Comparison of ENCODE assay signal across 8 cellular contexts in genomic region chr7:128387663-128388485, GRCh38. TPM values are rescaled to one million over a fixed set of nuclear protein-coding genes. Genes with fewer than 3 reads are reported as not detected.
DNase-seq lines count a peak whose midpoint lies in the region; ATAC-seq, FAIRE-seq and TF ChIP-seq lines count a peak whose summit lies in the region.

No MANE protein-coding gene starts in this region.

- no peak overlapping the region for H3K4me3 Mint-ChIP-seq in naive thymus-derived CD4-positive, alpha-beta T cell
- no peak overlapping the region for H3K4me3 Mint-ChIP-seq in stimulated activated naive B cell treated with anti-CD40 and anti-IgM and Interleukin-4, amounts not matched to agents 10 μg/mL and 1 μg/mL and 100 μg/mL, for 72 hours

- peak; percentile 24 for DNase-seq in AG04450 (ENCODE audit: low read depth, low spot score)
- DNase-seq in GM18507 (ENCODE audit: extremely low spot score, insufficient read length, low read depth), result peak; percentile 75
- DNase-seq in NCI-H82 treated with DMSO at 0.1 percent for 48 hours (lab: John Stamatoyannopoulos, UW; ENCODE audit: unreplicated experiment), result peak; percentile 44
- DNase-seq in activated CD8-positive, alpha-beta memory T cell treated with anti-CD3 and anti-CD28 coated beads, Interleukin-2, amount 50 U/mL, for 4 hours, result peak; percentile 75
- no peak for DNase-seq in epithelial cell of proximal tubule (ENCODE audit: low read depth)
- DNase-seq in naive thymus-derived CD4-positive, alpha-beta T cell, result peak; percentile 31 to 67 (median 48)
- DNase-seq in stimulated activated naive B cell treated with anti-CD40 and anti-IgM and Interleukin-4, amounts not matched to agents 10 μg/mL and 1 μg/mL and 100 μg/mL, for 72 hours, result peak; percentile 50

- no peak overlapping the region for H3K4me3 ChIP-seq in AG04450 (ENCODE audit: low read depth, low read length)
- no peak overlapping the region for H3K4me3 ChIP-seq in epithelial cell of proximal tubule (ENCODE audit: low read depth, low read length)
- no peak overlapping the region for H3K4me3 ChIP-seq in naive thymus-derived CD4-positive, alpha-beta T cell (ENCODE audit: low read length)

- ATAC-seq in HG03432 (IDR thresholded peaks at IDR 0.05; ENCODE audit: unreplicated experiment), result peak; percentile 79
- peak; percentile 87 for ATAC-seq in naive thymus-derived CD4-positive, alpha-beta T cell
- peak; percentile 84 to 85 for ATAC-seq in stimulated activated naive B cell treated with anti-CD40 and anti-IgM and Interleukin-4, amounts not matched to agents 10 μg/mL and 1 μg/mL and 100 μg/mL, for 72 hours (replicated peaks)

- POLR2A ChIA-PET in AG04450 (lab: Yijun Ruan, JAX), result interaction anchor here (1.9 kb wide), 1 partner anchor 41 kb away, joined by 11 read pairs; no protein-coding TSS in a partner anchor
- POLR2A ChIA-PET in naive thymus-derived CD4-positive, alpha-beta T cell (lab: Charles Lee), result no interaction called here

- CTCF ChIA-PET in AG04450 (lab: Charles Lee), result interaction anchor here (0.5 to 19.7 kb wide), 25 partner anchors 8 to 342 kb away, joined by 3 to 474 read pairs (median 5); partner anchors contain the start of gene RBM28
- CTCF ChIA-PET in naive thymus-derived CD4-positive, alpha-beta T cell (lab: Charles Lee), result interaction anchor here (0.6 to 4.1 kb wide), 11 partner anchors 9 to 609 kb away, joined by 3 to 60 read pairs (median 5); partner anchors contain the start of gene RBM28

- no peaks in the 10 kb centered on the region for H3K36me3 Mint-ChIP-seq in naive thymus-derived CD4-positive, alpha-beta T cell
- H3K36me3 Mint-ChIP-seq in stimulated activated naive B cell treated with anti-CD40 and anti-IgM and Interleukin-4, amounts not matched to agents 10 μg/mL and 1 μg/mL and 100 μg/mL, for 72 hours, result peaks cover 2 to 10% of the 10 kb centered on the region in 2 donors

- peaks cover 0 to 6% (median 1%) of the 10 kb centered on the region in 7 donors for H3K4me1 Mint-ChIP-seq in naive thymus-derived CD4-positive, alpha-beta T cell
- H3K4me1 Mint-ChIP-seq in stimulated activated naive B cell treated with anti-CD40 and anti-IgM and Interleukin-4, amounts not matched to agents 10 μg/mL and 1 μg/mL and 100 μg/mL, for 72 hours, result peaks cover 4 to 17% of the 10 kb centered on the region in 2 donors

- H3K27ac Mint-ChIP-seq in naive thymus-derived CD4-positive, alpha-beta T cell, result no peak overlapping the region
- H3K27ac Mint-ChIP-seq in stimulated activated naive B cell treated with anti-CD40 and anti-IgM and Interleukin-4, amounts not matched to agents 10 μg/mL and 1 μg/mL and 100 μg/mL, for 72 hours, result peak overlapping the region; percentile 51

- no peaks in the 10 kb centered on the region for H3K9me3 ChIP-seq in AG04450 (ENCODE audit: control insufficient read depth, insufficient read depth, low read length)
- H3K9me3 ChIP-seq in naive thymus-derived CD4-positive, alpha-beta T cell (ENCODE audit: control insufficient read depth in 2 of 3, low read length in 3 of 3), result no peaks in the 10 kb centered on the region

- no peaks in the 10 kb centered on the region for H3K9me3 Mint-ChIP-seq in naive thymus-derived CD4-positive, alpha-beta T cell
- H3K9me3 Mint-ChIP-seq in stimulated activated naive B cell treated with anti-CD40 and anti-IgM and Interleukin-4, amounts not matched to agents 10 μg/mL and 1 μg/mL and 100 μg/mL, for 72 hours, result no peaks in the 10 kb centered on the region

- H3K36me3 ChIP-seq in naive thymus-derived CD4-positive, alpha-beta T cell (ENCODE audit: control insufficient read depth in 2 of 3, insufficient read depth in 3 of 3, low read length in 3 of 3), result peaks cover 0 to 15% (median 0%) of the 10 kb centered on the region in 3 experiments

- no peak overlapping the region for H3K27ac ChIP-seq in AG04450 (ENCODE audit: low read depth, low read length)
- no peak overlapping the region for H3K27ac ChIP-seq in naive thymus-derived CD4-positive, alpha-beta T cell (ENCODE audit: low read depth, low read length)

- TF ChIP-seq CTCF in AG04450 (IDR thresholded peaks at IDR 0.05; ENCODE audit: low read depth, low read length) (peak; percentile 88), epithelial cell of proximal tubule (conservative IDR thresholded peaks at IDR 0.05; ENCODE audit: low read depth, low read length) (peak; percentile 92)

- no peaks in the 10 kb centered on the region for H3K4me1 ChIP-seq in naive thymus-derived CD4-positive, alpha-beta T cell (ENCODE audit: control insufficient read depth in 2 of 2, insufficient read depth in 2 of 2, low read length in 2 of 2)

- intact Hi-C loops in naive thymus-derived CD4-positive, alpha-beta T cell (cut with micrococcal nuclease), result loop anchor here (1.0 to 5.0 kb wide), 5 partner anchors 25 to 1586 kb away; no protein-coding TSS in a partner anchor

- FAIRE-seq in GM18507 (lab: Jason Lieb, UNC), result peak; percentile 35

- peaks cover 19% of the 10 kb centered on the region for H3K27me3 ChIP-seq in AG04450 (ENCODE audit: control insufficient read depth, insufficient read depth, low read length)
- no peaks in the 10 kb centered on the region for H3K27me3 ChIP-seq in naive thymus-derived CD4-positive, alpha-beta T cell (ENCODE audit: control insufficient read depth in 2 of 2, insufficient read depth in 2 of 2, low read length in 2 of 2)

- H3K27me3 Mint-ChIP-seq in naive thymus-derived CD4-positive, alpha-beta T cell, result peaks cover 0 to 4% (median 0%) of the 10 kb centered on the region in 5 donors
- H3K27me3 Mint-ChIP-seq in stimulated activated naive B cell treated with anti-CD40 and anti-IgM and Interleukin-4, amounts not matched to agents 10 μg/mL and 1 μg/mL and 100 μg/mL, for 72 hours, result peaks cover 8 to 9% of the 10 kb centered on the region in 2 donors

RNA-seq across cellular contexts. Expression of gene IMPDH1, which starts 21.9 kb away (rescaled TPM):
- polyA plus RNA-seq in AG04450 (2011; rRNA removed), result 43.8 and 56.6 TPM in 2 replicates
- 68.7 and 104 TPM in 2 replicates for polyA minus RNA-seq in AG04450 (2011; rRNA and poly(A)+ RNA removed)
- total RNA-seq in epithelial cell of proximal tubule, result 64.3 and 89.3 TPM in 2 replicates
- 10 to 100 TPM; 36.5 to 92.0 (median 44.4) TPM for total RNA-seq in naive thymus-derived CD4-positive, alpha-beta T cell
- 10 to 100 TPM; 33.7 to 48.1 TPM for polyA plus RNA-seq in naive thymus-derived CD4-positive, alpha-beta T cell

RNA-seq across cellular contexts. Expression of gene PRRT4, which starts 26.4 kb away (rescaled TPM):
- polyA plus RNA-seq in AG04450 (2011; rRNA removed), result not detected in 2 replicates
- not detected in 2 replicates for polyA minus RNA-seq in AG04450 (2011; rRNA and poly(A)+ RNA removed)
- total RNA-seq in epithelial cell of proximal tubule, result 1.3 TPM in 1 of 2 replicates, not detected in the other
- 1 to 10 TPM in 1 of 5 experiments, under 1 TPM in 3, not detected in 1; 0.49 to 1.1 (median 0.58) TPM for total RNA-seq in naive thymus-derived CD4-positive, alpha-beta T cell
- under 1 TPM in 1 of 2 donors, not detected in 1; 0.27 TPM for polyA plus RNA-seq in naive thymus-derived CD4-positive, alpha-beta T cell

RNA-seq across cellular contexts. Expression of gene RBM28, which starts 44.2 kb away (rescaled TPM):
- 18.8 and 19.0 TPM in 2 replicates for polyA plus RNA-seq in AG04450 (2011; rRNA removed)
- 12.6 and 14.2 TPM in 2 replicates for polyA minus RNA-seq in AG04450 (2011; rRNA and poly(A)+ RNA removed)
- total RNA-seq in epithelial cell of proximal tubule, result 22.1 and 31.3 TPM in 2 replicates
- 10 to 100 TPM; 30.1 to 51.0 (median 43.5) TPM for total RNA-seq in naive thymus-derived CD4-positive, alpha-beta T cell
- 1 to 10 TPM; 9.0 to 9.4 TPM for polyA plus RNA-seq in naive thymus-derived CD4-positive, alpha-beta T cell
